22 cellular contexts compared by ENCODE assay signal in genomic region chr14:103806805-103807204, GRCh38. TPM values are rescaled to one million over a fixed set of nuclear protein-coding genes. Genes with fewer than 3 reads are reported as not detected.
A peak's percentile ranks its signal among the peaks of the same experiment; 100 is the strongest.
DNase-seq lines count a peak whose midpoint lies in the region; ATAC-seq and TF ChIP-seq lines count a peak whose summit lies in the region.
"Had no signal": no experiment of that assay in that cellular context is flagged by ENCODE, and none has a peak within 500 bp of the region (broad histone marks: within the 10 kb centered on the region; RNA-seq: fewer than 3 reads in every experiment).

No MANE protein-coding gene starts in this region.

- H3K4me1 ChIP-seq in gastrocnemius medialis: peaks cover 0 to 5% of the 10 kb centered on the region in 2 donors
- H3K4me1 ChIP-seq: upper lobe of right lung had no signal

- intact Hi-C loops in activated CD4-positive, alpha-beta T cell treated with anti-CD3 and anti-CD28 coated beads for 36 hours (cut with DNase I, micrococcal nuclease): loop anchor here (5.0 to 10.0 kb wide), 2 partner anchors 188 to 270 kb away; no protein-coding TSS in a partner anchor
- intact Hi-C loops in gastrocnemius medialis (cut with DNase I; ENCODE audit: low total_unique reads): no loop called here

- no peaks in the 10 kb centered on the region for H3F3A ChIP-seq in neural cell (ENCODE audit: insufficient read depth, low read length, poor library complexity, severe bottlenecking)

- peak; percentile 68 for ATAC-seq in activated CD4-positive, alpha-beta T cell treated with anti-CD3 and anti-CD28 coated beads for 36 hours
- peak; percentile 72 for ATAC-seq in GM19452 (IDR thresholded peaks at IDR 0.05; ENCODE audit: unreplicated experiment)
- ATAC-seq in HG03103 (IDR thresholded peaks at IDR 0.05; ENCODE audit: low read depth, unreplicated experiment): peak; percentile 57
- no peak for ATAC-seq in gastrocnemius medialis
- ATAC-seq: activated CD8-positive, alpha-beta T cell treated with anti-CD3 and anti-CD28 coated beads, Interleukin-2, amount 10 ng/mL, durations not matched to agents 7 days and 5 days; HCT116; naive thymus-derived CD4-positive, alpha-beta T cell; upper lobe of right lung had no signal

- POLR2A ChIA-PET in activated CD4-positive, alpha-beta T cell treated with anti-CD3 and anti-CD28 coated beads for 36 hours (lab: Charles Lee): interaction anchor here (1.1 kb wide), 1 partner anchor 89 kb away, joined by 3 read pairs; no protein-coding TSS in a partner anchor
- POLR2A ChIA-PET in activated CD4-positive, alpha-beta T cell treated with anti-CD3 and anti-CD28 coated beads, Interleukin-2, amount 10 ng/mL, durations not matched to agents 7 days and 5 days (lab: Charles Lee): no interaction called here

- H3K9me2 ChIP-seq in neural cell (ENCODE audit: insufficient read depth, low read length): no peaks in the 10 kb centered on the region

- TF ChIP-seq POLR2A in gastrocnemius medialis (IDR thresholded peaks at IDR 0.05): no peak

- H3K9me3 ChIP-seq in neural cell (ENCODE audit: low read length) (no peaks in the 10 kb centered on the region), gastrocnemius medialis (no peaks in the 10 kb centered on the region)
- H3K9me3 ChIP-seq: upper lobe of right lung had no signal

- no peaks in the 10 kb centered on the region for H3K27me3 ChIP-seq in neural cell (ENCODE audit: insufficient read depth, low read depth, low read length)
- H3K27me3 ChIP-seq in gastrocnemius medialis: no peaks in the 10 kb centered on the region
- H3K27me3 ChIP-seq: upper lobe of right lung had no signal

- TF ChIP-seq CTCF in neural cell (IDR thresholded peaks at IDR 0.05; ENCODE audit: poor library complexity, severe bottlenecking) (no peak), gastrocnemius medialis (IDR thresholded peaks at IDR 0.05 in 4 of 5, conservative IDR thresholded peaks at IDR 0.05 in 1 of 5) (no peak)

- in situ Hi-C loops in gastrocnemius medialis (cut with MboI; ENCODE audit: low sequenced_read_pairs in 4 of 4): loop anchor here (5.0 to 10.0 kb wide), 4 partner anchors 105 to 178 kb away; no protein-coding TSS in a partner anchor

- no peak for TF ChIP-seq RAD21 in neural cell (conservative IDR thresholded peaks at IDR 0.05)

- H3K9ac ChIP-seq in neural cell (ENCODE audit: low read length): no peak overlapping the region

- no peaks in the 10 kb centered on the region for H4K20me1 ChIP-seq in neural cell (ENCODE audit: insufficient read depth)

- no peaks in the 10 kb centered on the region for H3K36me3 ChIP-seq in neural cell (ENCODE audit: insufficient read depth, low read length)
- no peaks in the 10 kb centered on the region for H3K36me3 ChIP-seq in gastrocnemius medialis
- H3K36me3 ChIP-seq: upper lobe of right lung had no signal

- H3K4me3 Mint-ChIP-seq in activated CD4-positive, alpha-beta T cell treated with anti-CD3 and anti-CD28 coated beads for 36 hours: no peak overlapping the region
- no peak overlapping the region for H3K4me3 Mint-ChIP-seq in activated CD4-positive, alpha-beta T cell treated with anti-CD3 and anti-CD28 coated beads, Interleukin-2, amount 10 ng/mL, durations not matched to agents 7 days and 5 days
- H3K4me3 Mint-ChIP-seq: activated CD8-positive, alpha-beta T cell treated with anti-CD3 and anti-CD28 coated beads, Interleukin-2, amount 10 ng/mL, durations not matched to agents 7 days and 5 days; activated T-helper 1 cell treated with anti-CD3 and anti-CD28 coated beads, Interleukin-12 subunit alpha, Interleukin-12 subunit beta, Interleukin-2, Interleukin-4 antibody, amounts not matched to agents 30 ng/mL and 10 ng/mL and 1 ng/mL, durations not matched to agents 14 hours and 24 hours and 36 hours; CD4-positive, alpha-beta T cell; immature natural killer cell; naive thymus-derived CD4-positive, alpha-beta T cell had no signal

- H3K4me3 ChIP-seq in neural cell (ENCODE audit: low read length): peak overlapping the region; percentile 15
- H3K4me3 ChIP-seq in gastrocnemius medialis: no peak overlapping the region
- H3K4me3 ChIP-seq: lung, smooth muscle cell, upper lobe of right lung had no signal

- no peaks in the 10 kb centered on the region for H3K79me2 ChIP-seq in neural cell (replicated peaks; ENCODE audit: insufficient read depth, low read length)

- H3K36me3 Mint-ChIP-seq in activated CD4-positive, alpha-beta T cell treated with anti-CD3 and anti-CD28 coated beads for 36 hours (ENCODE audit: low read depth): no peaks in the 10 kb centered on the region
- no peaks in the 10 kb centered on the region for H3K36me3 Mint-ChIP-seq in activated CD4-positive, alpha-beta T cell treated with anti-CD3 and anti-CD28 coated beads, Interleukin-2, amount 10 ng/mL, durations not matched to agents 7 days and 5 days (ENCODE audit: low read depth)
- H3K36me3 Mint-ChIP-seq: immature natural killer cell; naive thymus-derived CD4-positive, alpha-beta T cell had no signal

- CTCF ChIA-PET in activated CD4-positive, alpha-beta T cell treated with anti-CD3 and anti-CD28 coated beads for 36 hours (lab: Charles Lee): interaction anchor here (0.5 to 5.2 kb wide), 12 partner anchors 9 to 271 kb away, joined by 3 to 41 read pairs (median 4); no protein-coding TSS in a partner anchor
- CTCF ChIA-PET in activated CD4-positive, alpha-beta T cell treated with anti-CD3 and anti-CD28 coated beads, Interleukin-2, amount 10 ng/mL, durations not matched to agents 7 days and 5 days (lab: Charles Lee): interaction anchor here (1.6 to 2.3 kb wide), 3 partner anchors 10 to 103 kb away, joined by 4 to 11 read pairs (median 5); no protein-coding TSS in a partner anchor

- H3K9me3 Mint-ChIP-seq in activated CD4-positive, alpha-beta T cell treated with anti-CD3 and anti-CD28 coated beads for 36 hours (ENCODE audit: low read depth): no peaks in the 10 kb centered on the region
- H3K9me3 Mint-ChIP-seq in activated CD4-positive, alpha-beta T cell treated with anti-CD3 and anti-CD28 coated beads, Interleukin-2, amount 10 ng/mL, durations not matched to agents 7 days and 5 days: no peaks in the 10 kb centered on the region
- H3K9me3 Mint-ChIP-seq: activated T-helper 1 cell treated with anti-CD3 and anti-CD28 coated beads, Interleukin-12 subunit alpha, Interleukin-12 subunit beta, Interleukin-2, Interleukin-4 antibody, amounts not matched to agents 30 ng/mL and 10 ng/mL and 1 ng/mL, durations not matched to agents 14 hours and 24 hours and 36 hours; CD4-positive, alpha-beta T cell; immature natural killer cell; naive thymus-derived CD4-positive, alpha-beta T cell had no signal

- H2AFZ ChIP-seq in neural cell (ENCODE audit: low read depth, low read length): no peak overlapping the region

- DNase-seq in activated CD4-positive, alpha-beta T cell treated with anti-CD3 and anti-CD28 coated beads for 36 hours: peak; percentile 18
- DNase-seq in activated CD4-positive, alpha-beta T cell treated with anti-CD3 and anti-CD28 coated beads, Interleukin-2, amount 10 ng/mL, durations not matched to agents 7 days and 5 days: no peak
- DNase-seq in COR-L47 (lab: John Stamatoyannopoulos, UW) (no peak), gastrocnemius medialis (no peak)
- no peak for DNase-seq in activated CD4-positive, CD25-positive, alpha-beta regulatory T cell treated with anti-CD3 and anti-CD28 coated beads, Interleukin-2, amount 50 U/mL, for 72 hours
- DNase-seq: activated CD8-positive, alpha-beta T cell treated with anti-CD3 and anti-CD28 coated beads, Interleukin-2, amount 10 ng/mL, durations not matched to agents 7 days and 5 days; amniotic stem cell; CD4-positive, alpha-beta T cell; immature natural killer cell; naive thymus-derived CD4-positive, alpha-beta T cell; NCI-H510A treated with DMSO at 0.1 percent for 48 hours; OCI-M1; posterior cingulate gyrus; upper lobe of right lung had no signal

- H3K27ac ChIP-seq in neural cell (ENCODE audit: low read length) (peak overlapping the region; percentile 44), gastrocnemius medialis (no peak overlapping the region)
- H3K27ac ChIP-seq: epithelial cell of prostate, upper lobe of right lung had no signal

- no peak overlapping the region for H3K27ac Mint-ChIP-seq in activated CD4-positive, alpha-beta T cell treated with anti-CD3 and anti-CD28 coated beads for 36 hours
- H3K27ac Mint-ChIP-seq in activated CD4-positive, alpha-beta T cell treated with anti-CD3 and anti-CD28 coated beads, Interleukin-2, amount 10 ng/mL, durations not matched to agents 7 days and 5 days: no peak overlapping the region
- H3K27ac Mint-ChIP-seq: activated CD8-positive, alpha-beta T cell treated with anti-CD3 and anti-CD28 coated beads, Interleukin-2, amount 10 ng/mL, durations not matched to agents 7 days and 5 days; activated T-helper 1 cell treated with anti-CD3 and anti-CD28 coated beads, Interleukin-12 subunit alpha, Interleukin-12 subunit beta, Interleukin-2, Interleukin-4 antibody, amounts not matched to agents 30 ng/mL and 10 ng/mL and 1 ng/mL, durations not matched to agents 14 hours and 24 hours and 36 hours; CD4-positive, alpha-beta T cell had no signal

- TF ChIP-seq EP300 in neural cell (conservative IDR thresholded peaks at IDR 0.05; ENCODE audit: poor library complexity, severe bottlenecking): no peak

- H3K4me2 ChIP-seq in neural cell (ENCODE audit: low read length): peak overlapping the region; percentile 9
- H3K4me2 ChIP-seq: smooth muscle cell had no signal

- H3K27me3 Mint-ChIP-seq in activated CD4-positive, alpha-beta T cell treated with anti-CD3 and anti-CD28 coated beads for 36 hours: no peaks in the 10 kb centered on the region
- H3K27me3 Mint-ChIP-seq in activated CD4-positive, alpha-beta T cell treated with anti-CD3 and anti-CD28 coated beads, Interleukin-2, amount 10 ng/mL, durations not matched to agents 7 days and 5 days: no peaks in the 10 kb centered on the region
- H3K27me3 Mint-ChIP-seq: CD4-positive, alpha-beta T cell; naive thymus-derived CD4-positive, alpha-beta T cell had no signal

- peaks cover 15% of the 10 kb centered on the region for H3K4me1 Mint-ChIP-seq in activated CD4-positive, alpha-beta T cell treated with anti-CD3 and anti-CD28 coated beads for 36 hours
- H3K4me1 Mint-ChIP-seq in activated CD4-positive, alpha-beta T cell treated with anti-CD3 and anti-CD28 coated beads, Interleukin-2, amount 10 ng/mL, durations not matched to agents 7 days and 5 days: peaks cover 11% of the 10 kb centered on the region

TF ChIP-seq in neural cell, 6 proteins besides CTCF, POLR2A, EP300 and RAD21 (continues in another document):
- TF ChIP-seq SMC3 (conservative IDR thresholded peaks at IDR 0.05; ENCODE audit: poor library complexity) (no peak), TAF1 (IDR thresholded peaks at IDR 0.05; ENCODE audit: low read depth) (no peak), POLR2AphosphoS5 (IDR thresholded peaks at IDR 0.05) (no peak), MXI1 (conservative IDR thresholded peaks at IDR 0.05; ENCODE audit: poor library complexity, severe bottlenecking) (no peak), EZH2 (IDR thresholded peaks at IDR 0.05; ENCODE audit: borderline replicate concordance, insufficient read depth, low read length, poor library complexity, severe bottlenecking) (no peak)

RNA-seq across cellular contexts. Expression of gene PPP1R13B, which starts 40.6 kb away (rescaled TPM):
- 10 to 100 TPM in 1 of 2 experiments, 1 to 10 TPM in 1; 9.3 to 10.3 TPM for total RNA-seq in activated CD4-positive, alpha-beta T cell treated with anti-CD3 and anti-CD28 coated beads for 36 hours
- total RNA-seq in activated CD4-positive, alpha-beta T cell treated with anti-CD3 and anti-CD28 coated beads, Interleukin-2, amount 10 ng/mL, durations not matched to agents 7 days and 5 days: 10 to 100 TPM; 11.6 to 12.0 TPM
- 6.8 and 8.2 TPM in 2 replicates for polyA plus RNA-seq in neural cell
- polyA minus RNA-seq in neural cell: 25.6 and 26.7 TPM in 2 replicates
- 10 to 100 TPM; 10.4 to 24.6 (median 11.8) TPM for total RNA-seq in gastrocnemius medialis

Comparison
In these comparisons a context has a peak if more than half of its experiments do, and no peak if none do; other contexts are left out.
1. ATAC-seq: peak in activated CD4-positive, alpha-beta T cell treated with anti-CD3 and anti-CD28 coated beads for 36 hours (single experiment), GM19452 (single experiment) and HG03103 (single experiment); none in gastrocnemius medialis (0 of 2).